In genomic region chr10:17454181-17454800, GRCh38 we compare ENCODE assay signal across 9 cellular contexts. TPM values are rescaled to one million over a fixed set of nuclear protein-coding genes. Genes with fewer than 3 reads are reported as not detected.
DNase-seq lines count a peak whose midpoint lies in the region; ATAC-seq and TF ChIP-seq lines count a peak whose summit lies in the region.
"Had no signal": no experiment of that assay in that cellular context is flagged by ENCODE, and none has a peak within 500 bp of the region (broad histone marks: within the 10 kb centered on the region; RNA-seq: fewer than 3 reads in every experiment).

A gene with protein sequence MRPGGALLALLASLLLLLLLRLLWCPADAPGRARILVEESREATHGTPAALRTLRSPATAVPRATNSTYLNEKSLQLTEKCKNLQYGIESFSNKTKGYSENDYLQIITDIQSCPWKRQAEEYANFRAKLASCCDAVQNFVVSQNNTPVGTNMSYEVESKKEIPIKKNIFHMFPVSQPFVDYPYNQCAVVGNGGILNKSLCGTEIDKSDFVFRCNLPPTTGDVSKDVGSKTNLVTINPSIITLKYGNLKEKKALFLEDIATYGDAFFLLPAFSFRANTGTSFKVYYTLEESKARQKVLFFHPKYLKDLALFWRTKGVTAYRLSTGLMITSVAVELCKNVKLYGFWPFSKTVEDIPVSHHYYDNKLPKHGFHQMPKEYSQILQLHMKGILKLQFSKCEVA (minus strand): TSS chr10:17454595. CDS start chr10:17454255, 340 bp downstream.

- intact Hi-C loops in right lobe of liver (cut with DNase I), result no loop called here

- DNase-seq in NCI-H146 (lab: John Stamatoyannopoulos, UW) (peak; percentile 68), NCI-H146 treated with DMSO at 0.1 percent for 48 hours (lab: John Stamatoyannopoulos, UW; ENCODE audit: unreplicated experiment) (no peak), choroid plexus epithelial cell (ENCODE audit: low read depth) (peak; percentile 56), right lobe of liver (peak; percentile 51 to 66 (median 54)), NCI-H1048 (lab: John Stamatoyannopoulos, UW) (no peak)
- peak; percentile 27 for DNase-seq in stimulated activated CD8-positive, alpha-beta memory T cell treated with anti-CD3 and anti-CD28 coated beads, Interleukin-12 subunit alpha, Interleukin-12 subunit beta, amount 100 ng/mL, for 4 hours (ENCODE audit: low read depth)
- DNase-seq: DND-41 had no signal

- H3K36me3 ChIP-seq in right lobe of liver, result no peaks in the 10 kb centered on the region

- TF ChIP-seq POLR2A in right lobe of liver (IDR thresholded peaks at IDR 0.05), result peak; percentile 16

- 0% methylated on average over 4 of the region's 82 CpGs for WGBS in right lobe of liver (ENCODE audit: insufficient coverage, low coverage, low lambda C conversion rate, missing lambda C conversion rate)

- H3K9me3 ChIP-seq in right lobe of liver, result no peaks in the 10 kb centered on the region

- TF ChIP-seq CTCF in WI38 (IDR thresholded peaks at IDR 0.05; ENCODE audit: low read depth, low read length), result no peak
- TF ChIP-seq CTCF in choroid plexus epithelial cell (conservative IDR thresholded peaks at IDR 0.05; ENCODE audit: low read depth, low read length), result no peak
- TF ChIP-seq CTCF in right lobe of liver (IDR thresholded peaks at IDR 0.05), result no peak

- H3K4me1 ChIP-seq in right lobe of liver, result peaks cover 0 to 9% (median 0%) of the 10 kb centered on the region in 4 donors

- peak within 1 kb of the TSS; percentile 60 for H3K4me3 ChIP-seq in WI38 (ENCODE audit: low read depth, low read length)
- peak within 1 kb of the TSS; percentile 57 for H3K4me3 ChIP-seq in choroid plexus epithelial cell (ENCODE audit: low read depth, low read length)
- peak within 1 kb of the TSS; percentile 12 to 42 (median 23) for H3K4me3 ChIP-seq in right lobe of liver

- ATAC-seq in HG03280 (IDR thresholded peaks at IDR 0.05; ENCODE audit: unreplicated experiment), result peak; percentile 61
- ATAC-seq in right lobe of liver, result peak; percentile 65 to 85 (median 78)

- H3K27ac ChIP-seq in right lobe of liver, result peak within 1 kb of the TSS in 1 of 3 donors; percentile 24

- H3K27me3 ChIP-seq in right lobe of liver, result peaks cover 0 to 9% of the 10 kb centered on the region in 2 donors

RNA-seq across cellular contexts. Expression of the gene that starts here (rescaled TPM):
- 1 to 10 TPM in 4 of 6 experiments, under 1 TPM in 2; 0.39 to 2.2 (median 1.4) TPM for total RNA-seq in right lobe of liver

Comparison
In these comparisons a context has a peak if more than half of its experiments do, and no peak if none do; other contexts are left out.
1. DNase-seq: peak in NCI-H146 (single experiment), choroid plexus epithelial cell (single experiment), right lobe of liver (3 of 3) and stimulated activated CD8-positive, alpha-beta memory T cell treated with anti-CD3 and anti-CD28 coated beads, Interleukin-12 subunit alpha, Interleukin-12 subunit beta, amount 100 ng/mL, for 4 hours (single experiment); none in NCI-H146 treated with DMSO at 0.1 percent for 48 hours (single experiment) and NCI-H1048 (single experiment).
2. Peak in every context shown above with its lines, with median percentiles within 50 percentile points of each other: H3K4me3 ChIP-seq.